Comparison of ENCODE assay signal across 27 cellular contexts in genomic region chr5:56202483-56202882, GRCh38. TPM values are rescaled to one million over a fixed set of nuclear protein-coding genes. Genes with fewer than 3 reads are reported as not detected.
A peak's percentile ranks its signal among the peaks of the same experiment; 100 is the strongest.
DNase-seq lines count a peak whose midpoint lies in the region; ATAC-seq and TF ChIP-seq lines count a peak whose summit lies in the region.
"Had no signal": no experiment of that assay in that cellular context is flagged by ENCODE, and none has a peak within 500 bp of the region (broad histone marks: within the 10 kb centered on the region; RNA-seq: fewer than 3 reads in every experiment).

No MANE protein-coding gene starts in this region.

- no peak for ATAC-seq in activated CD4-positive, alpha-beta T cell treated with anti-CD3 and anti-CD28 coated beads for 36 hours
- no peak for ATAC-seq in IMR-90 (ENCODE audit: low read depth)
- ATAC-seq in sciatic nerve: no peak
- no peak for ATAC-seq in gastrocnemius medialis
- ATAC-seq: activated CD8-positive, alpha-beta memory T cell treated with anti-CD3 and anti-CD28 coated beads, Interleukin-2, amount 10 ng/mL, durations not matched to agents 7 days and 5 days had no signal

- CTCF ChIA-PET in activated CD4-positive, alpha-beta T cell treated with anti-CD3 and anti-CD28 coated beads for 36 hours (lab: Charles Lee): interaction anchor here (0.6 to 4.9 kb wide), 8 partner anchors 12 to 1025 kb away, joined by 3 to 97 read pairs (median 3); no protein-coding TSS in a partner anchor
- CTCF ChIA-PET in IMR-90 (lab: Yijun Ruan, JAX): no interaction called here

- no peak overlapping the region for H3K23ac ChIP-seq in IMR-90 (ENCODE audit: low read depth, low read length)
- H3K23ac ChIP-seq in mesenchymal stem cell (ENCODE audit: low read length in 2 of 2): no peak overlapping the region

- H3K27ac ChIP-seq in IMR-90 (ENCODE audit: insufficient read depth, low read length) (peak overlapping the region; percentile 27; the same call in 1 of the 2 replicates), mesenchymal stem cell (ENCODE audit: low read length, poor library complexity, severe bottlenecking) (no peak overlapping the region), gastrocnemius medialis (no peak overlapping the region)
- H3K27ac ChIP-seq: adrenal gland, BLaER1, coronary artery, esophagus squamous epithelium, KMS-11, skin epidermis had no signal

- H3K9ac ChIP-seq in IMR-90 (ENCODE audit: low read depth, low read length): no peak overlapping the region
- peak overlapping the region; percentile 0 for H3K9ac ChIP-seq in mesenchymal stem cell (ENCODE audit: low read length)
- H3K9ac ChIP-seq: BLaER1, KMS-11 had no signal

- TF ChIP-seq POLR2A in IMR-90 (IDR thresholded peaks at IDR 0.05; ENCODE audit: low read depth, low read length) (no peak), gastrocnemius medialis (IDR thresholded peaks at IDR 0.05) (no peak)

- H3K9me3 Mint-ChIP-seq in activated CD4-positive, alpha-beta T cell treated with anti-CD3 and anti-CD28 coated beads for 36 hours (ENCODE audit: low read depth): peaks cover 2% of the 10 kb centered on the region
- H3K9me3 Mint-ChIP-seq: activated CD4-positive, alpha-beta T cell treated with anti-CD3 and anti-CD28 coated beads, Interleukin-2, amount 10 ng/mL, durations not matched to agents 24 days and 14 days had no signal

- H3K36me3 ChIP-seq in IMR-90 (ENCODE audit: control insufficient read depth, insufficient read depth, low read length): no peaks in the 10 kb centered on the region
- no peaks in the 10 kb centered on the region for H3K36me3 ChIP-seq in mesenchymal stem cell (ENCODE audit: control insufficient read depth in 1 of 2, insufficient read depth in 2 of 2, low read depth in 1 of 2, low read length in 2 of 2)
- no peaks in the 10 kb centered on the region for H3K36me3 ChIP-seq in gastrocnemius medialis
- H3K36me3 ChIP-seq: adrenal gland, BLaER1, esophagus squamous epithelium had no signal

- H3K79me1 ChIP-seq in IMR-90 (ENCODE audit: low read depth in 1 of 2, low read length in 2 of 2) (0 out of 4 replicates have a peak, but pooled peaks cover 0 to 7% of the 10 kb centered on the region in 2 experiments), mesenchymal stem cell (replicated peaks; ENCODE audit: low read length, poor library complexity, severe bottlenecking) (no peaks in the 10 kb centered on the region)

- peak overlapping the region; percentile 55 for H3K27ac Mint-ChIP-seq in activated CD4-positive, alpha-beta T cell treated with anti-CD3 and anti-CD28 coated beads for 36 hours
- H3K27ac Mint-ChIP-seq: activated CD4-positive, alpha-beta T cell treated with anti-CD3 and anti-CD28 coated beads, Interleukin-2, amount 10 ng/mL, durations not matched to agents 24 days and 14 days; activated CD8-positive, alpha-beta memory T cell treated with anti-CD3 and anti-CD28 coated beads, Interleukin-2, amount 10 ng/mL, durations not matched to agents 7 days and 5 days; activated T-helper 2 cell treated with anti-CD3 and anti-CD28 coated beads, Interferon-gamma antibody, Interleukin-2, Interleukin-4, amounts not matched to agents 10 μg/mL and 5 μg/mL and 100 μg/mL, durations not matched to agents 14 hours and 24 hours and 36 hours had no signal

- H3K4ac ChIP-seq in IMR-90 (ENCODE audit: low read depth, low read length) (no peak overlapping the region), mesenchymal stem cell (ENCODE audit: low read depth in 1 of 2, low read length in 2 of 2) (no peak overlapping the region)

- H3K27me3 ChIP-seq in IMR-90 (ENCODE audit: control insufficient read depth, insufficient read depth, low read length) (no peaks in the 10 kb centered on the region), mesenchymal stem cell (ENCODE audit: control insufficient read depth in 1 of 2, insufficient read depth in 1 of 2, low read length in 2 of 2) (no peaks in the 10 kb centered on the region), gastrocnemius medialis (no peaks in the 10 kb centered on the region)
- H3K27me3 ChIP-seq: adrenal gland, BLaER1, esophagus squamous epithelium had no signal

- peaks cover 25% of the 10 kb centered on the region for H3K4me1 Mint-ChIP-seq in activated CD4-positive, alpha-beta T cell treated with anti-CD3 and anti-CD28 coated beads for 36 hours
- H3K4me1 Mint-ChIP-seq: activated CD8-positive, alpha-beta memory T cell treated with anti-CD3 and anti-CD28 coated beads, Interleukin-2, amount 10 ng/mL, durations not matched to agents 7 days and 5 days had no signal

- no peaks in the 10 kb centered on the region for H3K27me3 Mint-ChIP-seq in activated CD4-positive, alpha-beta T cell treated with anti-CD3 and anti-CD28 coated beads for 36 hours
- H3K27me3 Mint-ChIP-seq: activated CD4-positive, alpha-beta T cell treated with anti-CD3 and anti-CD28 coated beads, Interleukin-2, amount 10 ng/mL, durations not matched to agents 24 days and 14 days; activated CD8-positive, alpha-beta memory T cell treated with anti-CD3 and anti-CD28 coated beads, Interleukin-2, amount 10 ng/mL, durations not matched to agents 7 days and 5 days had no signal

- no peaks in the 10 kb centered on the region for H4K20me1 ChIP-seq in IMR-90 (ENCODE audit: insufficient read depth, low read length)
- H4K20me1 ChIP-seq: BLaER1 had no signal

- POLR2A ChIA-PET in activated CD4-positive, alpha-beta T cell treated with anti-CD3 and anti-CD28 coated beads for 36 hours (lab: Charles Lee): no interaction called here
- POLR2A ChIA-PET in IMR-90 (lab: Charles Lee; ENCODE audit: unreplicated experiment): no interaction called here

- H3K9me3 ChIP-seq in IMR-90 (ENCODE audit: control insufficient read depth, insufficient read depth, low read length): no peaks in the 10 kb centered on the region
- no peaks in the 10 kb centered on the region for H3K9me3 ChIP-seq in mesenchymal stem cell (ENCODE audit: control insufficient read depth, low read length)
- no peaks in the 10 kb centered on the region for H3K9me3 ChIP-seq in gastrocnemius medialis
- H3K9me3 ChIP-seq: adrenal gland, BLaER1, esophagus squamous epithelium had no signal

- H4K5ac ChIP-seq in IMR-90 (ENCODE audit: low read depth, low read length): no peak overlapping the region

- no peak overlapping the region for H2AFZ ChIP-seq in IMR-90 (replicated peaks; ENCODE audit: low read length, poor library complexity)
- no peak overlapping the region for H2AFZ ChIP-seq in mesenchymal stem cell (ENCODE audit: low read depth, low read length)

- H2BK5ac ChIP-seq in IMR-90 (ENCODE audit: low read depth, low read length, poor library complexity, severe bottlenecking) (no peak overlapping the region), mesenchymal stem cell (ENCODE audit: low read depth, low read length, poor library complexity, severe bottlenecking) (no peak overlapping the region)

- H3K4me3 Mint-ChIP-seq in activated CD4-positive, alpha-beta T cell treated with anti-CD3 and anti-CD28 coated beads for 36 hours: no peak overlapping the region
- H3K4me3 Mint-ChIP-seq: activated CD4-positive, alpha-beta T cell treated with anti-CD3 and anti-CD28 coated beads, Interleukin-2, amount 10 ng/mL, durations not matched to agents 24 days and 14 days; activated CD8-positive, alpha-beta memory T cell treated with anti-CD3 and anti-CD28 coated beads, Interleukin-2, amount 10 ng/mL, durations not matched to agents 7 days and 5 days had no signal

- no TSS peak for BruUV-seq in IMR-90 (replicated peaks; lab: Mats Ljungman, UMichigan)

- H2BK12ac ChIP-seq in mesenchymal stem cell (ENCODE audit: low read length in 2 of 2): no peak overlapping the region

- H3K4me1 ChIP-seq in IMR-90 (ENCODE audit: control insufficient read depth, insufficient read depth, low read length) (peaks cover 11% of the 10 kb centered on the region), mesenchymal stem cell (ENCODE audit: control insufficient read depth, insufficient read depth, low read depth, low read length) (no peaks in the 10 kb centered on the region), gastrocnemius medialis (no peaks in the 10 kb centered on the region)
- H3K4me1 ChIP-seq: BLaER1 had no signal

- 0 out of 2 replicates have a peak overlapping the region, but pooled peaks have one; percentile 33 for H3K18ac ChIP-seq in IMR-90 (ENCODE audit: low read depth, low read length)
- H3K18ac ChIP-seq in mesenchymal stem cell (ENCODE audit: low read depth in 1 of 2, low read length in 2 of 2): no peak overlapping the region

- TF ChIP-seq RAD21 in IMR-90 (IDR thresholded peaks at IDR 0.05; ENCODE audit: low read length): no peak

- in situ Hi-C loops in IMR-90 (cut with MboI; ENCODE audit: low sequenced_read_pairs) (no loop called here), gastrocnemius medialis (cut with MboI; ENCODE audit: low sequenced_read_pairs in 4 of 4) (loop anchor here in 1 of 4 donors (10.0 kb wide), 1 partner anchor 268 kb away; no protein-coding TSS in a partner anchor)

- no peak overlapping the region for H4K91ac ChIP-seq in IMR-90 (ENCODE audit: insufficient read depth, low read depth, low read length)
- no peak overlapping the region for H4K91ac ChIP-seq in mesenchymal stem cell (ENCODE audit: low read length)

- H3K14ac ChIP-seq in IMR-90 (replicated peaks; ENCODE audit: low read depth, low read length) (no peak overlapping the region), mesenchymal stem cell (ENCODE audit: low read length in 2 of 2) (no peak overlapping the region)

- H3K56ac ChIP-seq in IMR-90 (ENCODE audit: extremely low read depth, insufficient read depth, low read length): no peak overlapping the region

- H3K4me3 ChIP-seq in IMR-90 (ENCODE audit: insufficient read depth, low read depth, low read length): no peak overlapping the region
- H3K4me3 ChIP-seq in choroid plexus epithelial cell (ENCODE audit: low read depth, low read length): no peak overlapping the region
- H3K4me3 ChIP-seq in mesenchymal stem cell (ENCODE audit: insufficient read depth in 1 of 2, low read depth in 1 of 2, low read length in 2 of 2): no peak overlapping the region
- H3K4me3 ChIP-seq in gastrocnemius medialis: no peak overlapping the region
- H3K4me3 ChIP-seq: adrenal gland, BLaER1, coronary artery, esophagus squamous epithelium, skin epidermis had no signal

- H2AK5ac ChIP-seq in IMR-90 (ENCODE audit: low read depth, low read length) (no peak overlapping the region), mesenchymal stem cell (ENCODE audit: low read length, severe bottlenecking) (no peak overlapping the region)

- H2BK20ac ChIP-seq in IMR-90 (ENCODE audit: low read depth, low read length): peak overlapping the region; percentile 17; the same call in 1 of the 2 replicates

- H3K4me2 ChIP-seq in IMR-90 (ENCODE audit: low read depth, low read length) (no peak overlapping the region), mesenchymal stem cell (ENCODE audit: low read length, poor library complexity, severe bottlenecking) (no peak overlapping the region)
- H3K4me2 ChIP-seq: BLaER1, KMS-11 had no signal

- no CpG with 5 or more reads among the region's 3 CpGs for WGBS in IMR-90 (ENCODE audit: extremely low coverage in 2 of 2, insufficient read length in 1 of 2), 2 experiments
- 76% methylated on average over 1 of the region's 3 CpGs for WGBS in mesenchymal stem cell

- dilution Hi-C loops in IMR-90 (cut with HindIII; ENCODE audit: low sequenced_read_pairs, unreplicated experiment): no loop called here

- H2AK9ac ChIP-seq in IMR-90 (replicated peaks; ENCODE audit: low read depth, low read length, poor library complexity): no peak overlapping the region

- H2BK120ac ChIP-seq in IMR-90 (ENCODE audit: low read depth, low read length) (peak overlapping the region; percentile 51), mesenchymal stem cell (ENCODE audit: low read depth, low read length) (no peak overlapping the region)

- DNase-seq in activated CD4-positive, alpha-beta T cell treated with anti-CD3 and anti-CD28 coated beads for 36 hours: no peak
- DNase-seq in activated CD4-positive, alpha-beta T cell treated with anti-CD3 and anti-CD28 coated beads, Interleukin-2, amount 50 U/mL, for 48 hours: no peak
- peak; percentile 43 for DNase-seq in IMR-90
- DNase-seq in choroid plexus epithelial cell (ENCODE audit: low read depth): peak; percentile 80
- DNase-seq in mesenchymal stem cell: peak; percentile 63
- DNase-seq in sciatic nerve (ENCODE audit: low spot score): no peak
- DNase-seq in gastrocnemius medialis: no peak
- DNase-seq in activated CD8-positive, alpha-beta memory T cell treated with anti-CD3 and anti-CD28 coated beads, Interleukin-2, amount 50 U/mL, for 4 hours: no peak
- DNase-seq: activated CD8-positive, alpha-beta memory T cell treated with anti-CD3 and anti-CD28 coated beads, Interleukin-2, amount 10 ng/mL, durations not matched to agents 7 days and 5 days; adrenal gland; DMS79 treated with DMSO at 0.1 percent for 48 hours; esophagus squamous epithelium; kidney glomerular epithelial cell; MV-4-11; NCI-H146; NCI-H510A treated with DMSO at 0.1 percent for 48 hours had no signal

- intact Hi-C loops in activated CD4-positive, alpha-beta T cell treated with anti-CD3 and anti-CD28 coated beads for 36 hours (cut with DNase I, micrococcal nuclease): loop anchor here (5.0 to 10.0 kb wide), 4 partner anchors 120 to 858 kb away; partner anchors contain the start of gene SLC38A9 (in 1 of the 2)
- intact Hi-C loops in IMR-90 (cut with micrococcal nuclease): loop anchor here (1.0 to 10.0 kb wide), 2 partner anchors 83 to 488 kb away; partner anchors contain the start of gene SLC38A9
- intact Hi-C loops in sciatic nerve (cut with DNase I): loop anchor here (10.0 kb wide), 1 partner anchor 218 kb away; no protein-coding TSS in a partner anchor
- intact Hi-C loops in gastrocnemius medialis (cut with DNase I; ENCODE audit: low total_unique reads): no loop called here

- H2BK15ac ChIP-seq in IMR-90 (ENCODE audit: low read depth, low read length): peak overlapping the region; percentile 49; the same call in 1 of the 3 replicates
- no peak overlapping the region for H2BK15ac ChIP-seq in mesenchymal stem cell (ENCODE audit: low read depth, poor library complexity, severe bottlenecking)

- H4K8ac ChIP-seq in IMR-90 (ENCODE audit: low read depth in 2 of 2, low read length in 2 of 2): no peak overlapping the region
- no peak overlapping the region for H4K8ac ChIP-seq in mesenchymal stem cell (ENCODE audit: low read length)

- peaks cover 14% of the 10 kb centered on the region for H3K9me1 ChIP-seq in IMR-90 (ENCODE audit: insufficient read depth, low read length)

- no peak for TF ChIP-seq CTCF in IMR-90 (conservative IDR thresholded peaks at IDR 0.05; ENCODE audit: low read depth, low read length)
- TF ChIP-seq CTCF in choroid plexus epithelial cell (conservative IDR thresholded peaks at IDR 0.05; ENCODE audit: low read depth, low read length): no peak
- no peak for TF ChIP-seq CTCF in gastrocnemius medialis (IDR thresholded peaks at IDR 0.05 in 4 of 5, conservative IDR thresholded peaks at IDR 0.05 in 1 of 5)

- H3K36me3 Mint-ChIP-seq in activated CD4-positive, alpha-beta T cell treated with anti-CD3 and anti-CD28 coated beads for 36 hours (ENCODE audit: low read depth): no peaks in the 10 kb centered on the region
- H3K36me3 Mint-ChIP-seq: activated CD8-positive, alpha-beta memory T cell treated with anti-CD3 and anti-CD28 coated beads, Interleukin-2, amount 10 ng/mL, durations not matched to agents 7 days and 5 days had no signal

RNA-seq across cellular contexts. Expression of gene ANKRD55, which starts 30.6 kb away (rescaled TPM):
- 1 to 10 TPM; 3.7 to 5.7 TPM for total RNA-seq in activated CD4-positive, alpha-beta T cell treated with anti-CD3 and anti-CD28 coated beads for 36 hours
- total RNA-seq in IMR-90 (2012; rRNA removed) (0.28 TPM in 1 of 2 replicates, not detected in the other), sciatic nerve (not detected), gastrocnemius medialis (not detected)
- not detected in 2 replicates for polyA plus RNA-seq in IMR-90 (2012; rRNA removed)
- polyA plus RNA-seq in IMR-90 (2012; cell fraction: cytosol; rRNA removed): 0.13 TPM in 1 of 2 replicates, not detected in the other
- not detected in 2 replicates for polyA plus RNA-seq in IMR-90 (2012; cell fraction: nucleus; rRNA removed; ENCODE audit: low replicate concordance)
- 0.91 TPM for polyA plus RNA-seq in mesenchymal stem cell (2013, experiment 1 of 2)
- polyA plus RNA-seq in mesenchymal stem cell (2013, experiment 2 of 2): 0.86 TPM
- total RNA-seq: A673, H1, HT-29, SK-MEL-5, subcutaneous adipose tissue had no signal
- polyA plus RNA-seq: H1 had no signal

Comparison
In these comparisons a context has a peak if more than half of its experiments do, and no peak if none do; other contexts are left out.
1. DNase-seq: peak in IMR-90 (single experiment), choroid plexus epithelial cell (single experiment) and mesenchymal stem cell (single experiment); none in activated CD4-positive, alpha-beta T cell treated with anti-CD3 and anti-CD28 coated beads for 36 hours (single experiment), activated CD4-positive, alpha-beta T cell treated with anti-CD3 and anti-CD28 coated beads, Interleukin-2, amount 50 U/mL, for 48 hours (0 of 2), sciatic nerve (single experiment), gastrocnemius medialis (0 of 2) and activated CD8-positive, alpha-beta memory T cell treated with anti-CD3 and anti-CD28 coated beads, Interleukin-2, amount 50 U/mL, for 4 hours (single experiment).